ENCODE assay signal across 1 cellular context in genomic region chr6:11994875-11995461, GRCh38.
TF ChIP-seq lines count a peak whose summit lies in the region.

No MANE protein-coding gene starts in this region.

TF ChIP-seq in K562, 482 proteins besides CTCF, POLR2A, EP300 and RAD21 (continues in another document):
- peak; percentile 78; the same call in 1 of the 2 replicates for TF ChIP-seq BACH1 (tag; IDR thresholded peaks at IDR 0.05)
- 0 out of 2 replicates have a peak, but pooled peaks have one; percentile 11 for TF ChIP-seq NFIC (IDR thresholded peaks at IDR 0.05)
- TF ChIP-seq PCBP2 (IDR thresholded peaks at IDR 0.05; ENCODE audit: low read depth, low read length, poor library complexity, severe bottlenecking) = no peak
- no peak for TF ChIP-seq SMARCC2 (IDR thresholded peaks at IDR 0.05; ENCODE audit: low read depth)
- TF ChIP-seq CGGBP1 (CRISPR knock-in tag; IDR thresholded peaks at IDR 0.05) = no peak
- TF ChIP-seq ZBTB34 (CRISPR knock-in tag; IDR thresholded peaks at IDR 0.05) = no peak
- peak; percentile 62 for TF ChIP-seq SMARCA4 (IDR thresholded peaks at IDR 0.05)
- TF ChIP-seq RREB1 (CRISPR knock-in tag; IDR thresholded peaks at IDR 0.05) = no peak
- no peak for TF ChIP-seq RBFOX2 (IDR thresholded peaks at IDR 0.05; ENCODE audit: low read depth, low read length)
- TF ChIP-seq ZNF592 (IDR thresholded peaks at IDR 0.05) = 0 out of 2 replicates have a peak, but pooled peaks have one; percentile 25
- TF ChIP-seq POLR3G (IDR thresholded peaks at IDR 0.05; ENCODE audit: extremely low read depth, insufficient read length, insufficient replicate concordance) = no peak
- no peak for TF ChIP-seq ZC3H8 (IDR thresholded peaks at IDR 0.05)
- peak; percentile 99 for TF ChIP-seq MAFF (IDR thresholded peaks at IDR 0.05; ENCODE audit: low read length)
- 0 out of 3 replicates have a peak, but pooled peaks of 1 of the 2 experiments have one; percentile 30 for TF ChIP-seq CBX3 (IDR thresholded peaks at IDR 0.05; ENCODE audit: borderline replicate concordance in 1 of 2, low read length in 2 of 2)
- TF ChIP-seq ZNF407 (IDR thresholded peaks at IDR 0.05; ENCODE audit: low read depth) = no peak
- peak; percentile 75; the same call in 1 of the 2 replicates for TF ChIP-seq JUND (IDR thresholded peaks at IDR 0.05; ENCODE audit: borderline replicate concordance, low read depth, low read length)
- TF ChIP-seq JUND (tag; IDR thresholded peaks at IDR 0.05; ENCODE audit: borderline replicate concordance, low read depth, low read length) = peak; percentile 77; the same call in 2 of the 3 replicates
- peak; percentile 92 for TF ChIP-seq NFE2 (IDR thresholded peaks at IDR 0.05; ENCODE audit: low read depth)
- TF ChIP-seq PRDM10 (IDR thresholded peaks at IDR 0.05; ENCODE audit: partially characterized antibody) = peak; percentile 79
- peak; percentile 99 for TF ChIP-seq MAFK (IDR thresholded peaks at IDR 0.05; ENCODE audit: low read length)
- TF ChIP-seq SMARCE1 (IDR thresholded peaks at IDR 0.05) = peak; percentile 53; the same call in 1 of the 2 replicates
- TF ChIP-seq ZNF316 (IDR thresholded peaks at IDR 0.05) = peak; percentile 99
- TF ChIP-seq ARID1B (IDR thresholded peaks at IDR 0.05) = 0 out of 2 replicates have a peak, but pooled peaks have one; percentile 18
- no peak for TF ChIP-seq HEY1 (CRISPR knock-in tag; IDR thresholded peaks at IDR 0.05; ENCODE audit: borderline replicate concordance)
- peak; percentile 74 for TF ChIP-seq DPF2 (IDR thresholded peaks at IDR 0.05)
- no peak for TF ChIP-seq CAMTA2 (CRISPR knock-in tag; conservative IDR thresholded peaks at IDR 0.05)
- TF ChIP-seq NFIX (CRISPR knock-in tag; IDR thresholded peaks at IDR 0.05; ENCODE audit: low read depth) = no peak
- TF ChIP-seq ZBTB26 (CRISPR knock-in tag; IDR thresholded peaks at IDR 0.05) = no peak
- no peak for TF ChIP-seq HMGN3 (IDR thresholded peaks at IDR 0.05; ENCODE audit: borderline replicate concordance, extremely low read depth, insufficient read length, low read depth, low read length)
- peak; percentile 27; the same call in 1 of the 2 replicates for TF ChIP-seq FOXM1 (IDR thresholded peaks at IDR 0.05; ENCODE audit: low read depth)
- TF ChIP-seq FOXM1 (CRISPR knock-in tag; IDR thresholded peaks at IDR 0.05; ENCODE audit: low read depth) = no peak
- TF ChIP-seq MCM3 (IDR thresholded peaks at IDR 0.05) = no peak
